In the genomic region with DNA sequence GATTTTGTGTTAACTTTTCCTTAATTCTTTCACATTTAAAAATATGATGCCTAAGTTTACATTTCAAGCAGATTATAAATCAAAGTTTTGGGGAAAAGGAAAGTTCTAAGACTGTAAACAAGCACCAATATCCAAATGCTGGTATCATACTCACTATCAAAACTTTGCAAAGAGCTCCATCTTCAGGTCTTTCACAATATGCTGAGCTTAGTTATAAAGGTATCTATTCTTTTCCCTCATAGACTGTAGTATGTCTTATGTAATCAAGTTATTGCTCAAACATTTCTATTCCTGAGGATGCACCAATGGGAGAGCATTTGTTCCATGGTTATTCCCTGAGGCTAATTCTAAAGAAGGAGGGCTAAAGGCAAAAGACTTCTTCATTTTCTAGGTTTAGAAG, we compare ENCODE assay signal across 8 cellular contexts.
DNase-seq lines count a peak whose midpoint lies in the region; ATAC-seq lines count a peak whose summit lies in the region.

No MANE protein-coding gene starts in this region.

- no peak overlapping the region for H3K27ac Mint-ChIP-seq in T-helper 17 cell

- in situ Hi-C loops in Caki2 (cut with HindIII; ENCODE audit: low pct_unique_long_range_greater_than_20kb, low sequenced_read_pairs), result no loop called here

- no peak overlapping the region for H3K4me3 Mint-ChIP-seq in T-helper 17 cell

- H3K9me3 ChIP-seq in T-helper 17 cell (ENCODE audit: control insufficient read depth, low read length, poor library complexity, severe bottlenecking), result no peaks in the 10 kb centered on the region

- H3K4me1 Mint-ChIP-seq in T-helper 17 cell, result no peaks in the 10 kb centered on the region

- peaks cover 14% of the 10 kb centered on the region for H3K27me3 Mint-ChIP-seq in T-helper 17 cell

- H3K36me3 Mint-ChIP-seq in T-helper 17 cell (ENCODE audit: low read depth), result no peaks in the 10 kb centered on the region

- DNase-seq in Caki2 (ENCODE audit: low read depth), result peak; percentile 10
- DNase-seq in SHP77 (lab: John Stamatoyannopoulos, UW), result peak; percentile 3 to 6
- peak; percentile 44 for DNase-seq in left kidney (ENCODE audit: low read depth, low spot score)
- DNase-seq in activated CD4-positive, CD25-positive, alpha-beta regulatory T cell treated with anti-CD3 and anti-CD28 coated beads, Interleukin-2, amount 50 U/mL, for 72 hours, result no peak
- no peak for DNase-seq in globus pallidus (ENCODE audit: low spot score)
- no peak for DNase-seq in T-helper 17 cell

- ATAC-seq in GM19438 (IDR thresholded peaks at IDR 0.05; ENCODE audit: low read depth, unreplicated experiment), result peak; percentile 85
- peak; percentile 91 for ATAC-seq in HG03565 (IDR thresholded peaks at IDR 0.05; ENCODE audit: unreplicated experiment)
- no peak for ATAC-seq in T-helper 17 cell

Comparison
In these comparisons a context has a peak if more than half of its experiments do, and no peak if none do; other contexts are left out.
1. DNase-seq: peak in Caki2 (single experiment), SHP77 (2 of 2) and left kidney (single experiment); none in activated CD4-positive, CD25-positive, alpha-beta regulatory T cell treated with anti-CD3 and anti-CD28 coated beads, Interleukin-2, amount 50 U/mL, for 72 hours (single experiment), globus pallidus (single experiment) and T-helper 17 cell (0 of 3).